Comparison of ENCODE assay signal across 15 cellular contexts in the genomic region with DNA sequence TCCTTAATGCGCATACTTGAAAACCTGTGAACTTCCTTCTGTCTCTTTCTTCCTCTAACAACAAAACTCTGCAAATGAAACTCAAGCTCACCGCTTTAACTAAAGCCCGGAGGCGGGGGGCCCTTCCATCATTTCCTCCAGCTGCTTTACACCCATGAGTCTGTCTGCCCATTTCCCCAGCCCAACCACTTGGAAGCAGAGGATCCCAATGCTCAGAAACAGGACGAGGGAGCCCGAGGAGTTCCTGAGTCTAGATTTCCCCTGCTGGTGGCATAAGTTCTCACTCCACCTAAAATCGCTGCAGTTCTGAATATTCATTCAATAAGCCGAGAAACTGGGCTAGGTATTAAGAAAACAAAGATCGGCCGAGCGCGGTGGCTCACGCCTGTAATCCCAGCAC. TPM values are rescaled to one million over a fixed set of nuclear protein-coding genes. Genes with fewer than 3 reads are reported as not detected.
"Had no signal": no experiment of that assay in that cellular context is flagged by ENCODE, and none has a peak within 500 bp of the region (broad histone marks: within the 10 kb centered on the region; RNA-seq: fewer than 3 reads in every experiment).

No MANE protein-coding gene starts in this region.

- H3K9ac ChIP-seq: parathyroid adenoma had no signal

- DNase-seq: activated CD4-positive, alpha-beta T cell treated with anti-CD3 and anti-CD28 coated beads, Interleukin-2, amount 50 U/mL, for 1 hour; activated CD4-positive, CD25-positive, alpha-beta regulatory T cell; activated naive CD4-positive, alpha-beta T cell treated with anti-CD3 and anti-CD28 coated beads, Interleukin-2, amount 50 U/mL, for 16 hours; amniotic stem cell; body of pancreas; foreskin fibroblast; glutamatergic neuron; left lung; retina; T-helper 2 cell had no signal

- H2AFZ ChIP-seq: parathyroid adenoma had no signal

- H3K9me3 ChIP-seq: body of pancreas, esophagus muscularis mucosa, left lung, tibial nerve had no signal

- H3K27me3 Mint-ChIP-seq: central memory CD8-positive, alpha-beta T cell had no signal

- H3K27me3 ChIP-seq: body of pancreas, esophagus muscularis mucosa, left lung, tibial nerve had no signal

- ATAC-seq: body of pancreas, left lung had no signal

- H3K4me3 Mint-ChIP-seq: central memory CD8-positive, alpha-beta T cell had no signal

- H3K4me3 ChIP-seq: body of pancreas, esophagus muscularis mucosa, left lung, tibial nerve had no signal

- H3K36me3 ChIP-seq: esophagus muscularis mucosa, left lung, tibial nerve had no signal

- H3K9me3 Mint-ChIP-seq: central memory CD8-positive, alpha-beta T cell had no signal

- H3K27ac ChIP-seq: body of pancreas, esophagus muscularis mucosa, left lung, tibial nerve had no signal

- H3K4me1 Mint-ChIP-seq: central memory CD8-positive, alpha-beta T cell had no signal

- H3K4me1 ChIP-seq: body of pancreas, esophagus muscularis mucosa, left lung had no signal

RNA-seq across cellular contexts. Expression of a gene that starts 30.8 kb away (rescaled TPM):
- total RNA-seq: body of pancreas, mesenteric fat pad had no signal
